In the genomic region with DNA sequence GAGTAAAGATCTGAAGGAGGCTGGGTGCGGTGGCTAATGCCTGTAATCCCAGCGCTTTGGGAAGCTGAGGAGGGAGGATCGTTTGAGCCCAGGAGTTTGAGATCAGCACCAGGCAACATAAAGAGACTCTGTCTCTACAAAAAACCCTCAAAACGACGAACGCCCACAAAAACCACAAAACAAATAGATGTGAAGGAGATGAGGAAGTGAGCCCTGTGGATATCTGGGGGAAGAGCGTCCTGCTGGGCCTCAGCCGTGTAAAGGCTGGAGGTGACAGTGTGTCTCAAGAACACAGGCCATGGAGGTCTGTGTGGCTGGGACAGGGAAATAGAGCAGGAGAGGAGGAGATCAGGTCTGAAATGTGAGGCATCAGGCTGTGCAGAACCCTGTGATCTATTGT, we compare ENCODE assay signal across 1 cellular context.
TF ChIP-seq lines count a peak whose summit lies in the region.

No MANE protein-coding gene starts in this region.

TF ChIP-seq in GM12878, 131 proteins besides CTCF, POLR2A, EP300 and RAD21 (continued from another document):
- TF ChIP-seq HSF1 (IDR thresholded peaks at IDR 0.05; ENCODE audit: low read depth, low read length) = no peak
- TF ChIP-seq TARDBP (IDR thresholded peaks at IDR 0.05; ENCODE audit: borderline replicate concordance) = no peak
- TF ChIP-seq, protein P1, sequence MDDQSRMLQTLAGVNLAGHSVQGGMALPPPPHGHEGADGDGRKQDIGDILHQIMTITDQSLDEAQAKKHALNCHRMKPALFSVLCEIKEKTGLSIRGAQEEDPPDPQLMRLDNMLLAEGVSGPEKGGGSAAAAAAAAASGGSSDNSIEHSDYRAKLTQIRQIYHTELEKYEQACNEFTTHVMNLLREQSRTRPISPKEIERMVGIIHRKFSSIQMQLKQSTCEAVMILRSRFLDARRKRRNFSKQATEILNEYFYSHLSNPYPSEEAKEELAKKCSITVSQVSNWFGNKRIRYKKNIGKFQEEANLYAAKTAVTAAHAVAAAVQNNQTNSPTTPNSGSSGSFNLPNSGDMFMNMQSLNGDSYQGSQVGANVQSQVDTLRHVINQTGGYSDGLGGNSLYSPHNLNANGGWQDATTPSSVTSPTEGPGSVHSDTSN (IDR thresholded peaks at IDR 0.05; ENCODE audit: insufficient replicate concordance, low read depth, low read length) = no peak
- no peak for TF ChIP-seq SUPT20H (IDR thresholded peaks at IDR 0.05; ENCODE audit: borderline replicate concordance, control insufficient read depth, low read depth, low read length)
